ENCODE assay signal across 24 cellular contexts in the genomic region with DNA sequence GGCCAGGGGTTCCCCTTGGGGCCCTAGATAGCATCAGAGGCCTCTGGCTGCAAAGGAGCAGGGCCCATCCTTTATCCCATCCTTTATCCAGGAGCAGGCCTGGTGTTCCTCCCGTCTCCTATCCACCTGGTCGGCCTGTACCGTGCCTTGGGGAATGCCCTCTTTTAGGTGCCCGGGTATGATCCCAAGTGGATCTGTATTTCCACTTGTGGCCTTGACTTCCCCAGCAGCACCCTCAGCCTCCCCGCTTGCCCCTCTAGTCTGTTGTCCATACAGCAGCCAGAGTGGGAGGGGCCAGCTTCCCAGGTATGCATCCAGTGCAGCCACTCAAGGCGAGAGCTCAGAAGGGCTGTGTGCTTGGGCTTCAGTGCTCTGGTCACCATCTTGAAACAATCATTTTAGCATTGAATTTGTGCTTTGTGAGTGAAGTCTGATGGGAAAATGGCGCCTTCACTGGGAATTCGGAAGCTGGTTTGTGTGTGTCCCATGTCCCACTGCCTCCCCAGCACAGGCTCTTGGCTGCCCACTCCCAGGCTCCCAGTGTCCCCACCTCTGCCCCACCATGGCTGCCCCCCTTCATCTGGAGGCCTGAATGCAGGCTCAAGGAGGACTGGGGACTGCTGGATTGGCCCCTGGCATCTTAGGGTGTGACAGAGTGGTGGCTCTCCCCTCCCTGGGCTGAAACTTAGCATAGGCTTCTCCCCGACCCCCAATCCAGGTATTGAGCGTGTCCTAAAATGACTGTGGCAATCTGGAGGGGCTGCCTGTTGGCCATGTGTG. TPM values are rescaled to one million over a fixed set of nuclear protein-coding genes. Genes with fewer than 3 reads are reported as not detected.
"Had no signal": no experiment of that assay in that cellular context is flagged by ENCODE, and none has a peak within 500 bp of the region (broad histone marks: within the 10 kb centered on the region; RNA-seq: fewer than 3 reads in every experiment).

No MANE protein-coding gene starts in this region.

- H3K9me3 ChIP-seq: ascending aorta, body of pancreas, MG63 had no signal

- ATAC-seq: activated CD8-positive, alpha-beta memory T cell treated with anti-CD3 and anti-CD28 coated beads, Interleukin-2, amount 10 ng/mL, durations not matched to agents 7 days and 5 days; body of pancreas; T-helper 17 cell had no signal

- H3K36me3 ChIP-seq: ascending aorta, MG63 had no signal

- H3K27ac ChIP-seq: ascending aorta, body of pancreas, KMS-11 had no signal

- H3K27me3 ChIP-seq: ascending aorta, body of pancreas, MG63 had no signal

- DNase-seq: activated B cell treated with CpG ODN at 0.5 μM for 24 hours; activated CD4-positive, alpha-beta T cell treated with anti-CD3 and anti-CD28 coated beads for 1 hour; activated CD4-positive, alpha-beta T cell treated with anti-CD3 and anti-CD28 coated beads, Interleukin-2, amount 10 ng/mL, durations not matched to agents 24 days and 14 days; activated CD4-positive, alpha-beta T cell treated with anti-CD3 and anti-CD28 coated beads, Interleukin-2, amount 50 U/mL, for 48 hours; activated CD8-positive, alpha-beta memory T cell treated with anti-CD3 and anti-CD28 coated beads, Interleukin-2, amount 10 ng/mL, durations not matched to agents 7 days and 5 days; activated effector memory CD4-positive, alpha-beta T cell treated with Interleukin-2 at 50 U/mL for 16 hours; activated naive CD4-positive, alpha-beta T cell; activated T-cell treated with anti-CD3 and anti-CD28 coated beads, Interleukin-2, amount 50 U/mL, for 24 hours; body of pancreas; MG63; MV-4-11; NCI-H1092 treated with DMSO at 0.1 percent for 48 hours; NCI-H1436; NCI-H1694 treated with DMSO at 0.1 percent for 48 hours; NCI-H2029 treated with DMSO at 0.1 percent for 48 hours; NCI-H345; NCI-H510A; NCI-H526 treated with DMSO at 0.1 percent for 48 hours; SIG-M5; T-helper 17 cell; T-helper 9 cell had no signal

- H3K9ac ChIP-seq: KMS-11 had no signal

- H3K4me1 ChIP-seq: body of pancreas had no signal

- H3K4me2 ChIP-seq: KMS-11 had no signal

- H3K4me3 ChIP-seq: ascending aorta, body of pancreas, MG63 had no signal

RNA-seq across cellular contexts. Expression of a gene that starts 3.2 kb away (rescaled TPM):
- total RNA-seq: activated T-helper 1 cell treated with anti-CD3 and anti-CD28 coated beads, Interleukin-12 subunit alpha, Interleukin-12 subunit beta, Interleukin-2, Interleukin-4 antibody, amounts not matched to agents 30 ng/mL and 10 ng/mL and 1 ng/mL, durations not matched to agents 14 hours and 24 hours and 36 hours had no signal

RNA-seq across cellular contexts. Expression of a gene that starts 20.8 kb away (rescaled TPM):
- total RNA-seq: activated B cell treated with CpG ODN at 0.5 μM for 24 hours; activated CD4-positive, alpha-beta T cell treated with anti-CD3 and anti-CD28 coated beads, Interleukin-2, amount 10 ng/mL, durations not matched to agents 24 days and 14 days; activated CD8-positive, alpha-beta memory T cell treated with anti-CD3 and anti-CD28 coated beads, Interleukin-2, amount 10 ng/mL, durations not matched to agents 7 days and 5 days; activated T-helper 1 cell treated with anti-CD3 and anti-CD28 coated beads, Interleukin-12 subunit alpha, Interleukin-12 subunit beta, Interleukin-2, Interleukin-4 antibody, amounts not matched to agents 30 ng/mL and 10 ng/mL and 1 ng/mL, durations not matched to agents 14 hours and 24 hours and 36 hours; T-helper 17 cell had no signal
